ENCODE assay signal across 1 cellular context in genomic region chr1:153775432-153776311, GRCh38.
TF ChIP-seq lines count a peak whose summit lies in the region.

No MANE protein-coding gene starts in this region.

TF ChIP-seq in GM12878, 131 proteins besides CTCF, POLR2A, EP300 and RAD21 (continued from another document):
- TF ChIP-seq ATF2 (IDR thresholded peaks at IDR 0.05; ENCODE audit: low read length), result no peak
